8 cellular contexts compared by ENCODE assay signal in genomic region chr11:103601230-103601846, GRCh38.
DNase-seq lines count a peak whose midpoint lies in the region; ATAC-seq and TF ChIP-seq lines count a peak whose summit lies in the region.

No MANE protein-coding gene starts in this region.

- no peaks in the 10 kb centered on the region for H3K27me3 ChIP-seq in SU-DHL-6 (ENCODE audit: low read length)
- no peaks in the 10 kb centered on the region for H3K27me3 ChIP-seq in naive thymus-derived CD4-positive, alpha-beta T cell (ENCODE audit: control insufficient read depth in 2 of 2, insufficient read depth in 2 of 2, low read length in 2 of 2)

- no peaks in the 10 kb centered on the region for H4K20me1 ChIP-seq in SU-DHL-6 (ENCODE audit: low read depth, low read length)

- H3K4me2 ChIP-seq in SU-DHL-6 (ENCODE audit: low read depth, low read length, poor library complexity, severe bottlenecking) = no peak overlapping the region

- H3K27me3 Mint-ChIP-seq in naive thymus-derived CD4-positive, alpha-beta T cell = peaks cover 5 to 10% (median 8%) of the 10 kb centered on the region in 5 donors

- TF ChIP-seq CTCF in SU-DHL-6 (IDR thresholded peaks at IDR 0.05; ENCODE audit: insufficient read depth, low read length, poor library complexity, severe bottlenecking) (peak; percentile 93), epithelial cell of esophagus (IDR thresholded peaks at IDR 0.05; ENCODE audit: insufficient read depth, low read depth, low read length, missing control alignments) (peak; percentile 98)

- no peaks in the 10 kb centered on the region for H3F3A ChIP-seq in SU-DHL-6 (ENCODE audit: insufficient read depth)

- no peaks in the 10 kb centered on the region for H3K4me1 ChIP-seq in naive thymus-derived CD4-positive, alpha-beta T cell (ENCODE audit: control insufficient read depth in 2 of 2, insufficient read depth in 2 of 2, low read length in 2 of 2)

- no peaks in the 10 kb centered on the region for H3K9me3 Mint-ChIP-seq in naive thymus-derived CD4-positive, alpha-beta T cell

- no peaks in the 10 kb centered on the region for H3K9me2 ChIP-seq in SU-DHL-6 (replicated peaks; ENCODE audit: insufficient read depth, low read length)

- POLR2A ChIA-PET in naive thymus-derived CD4-positive, alpha-beta T cell (lab: Charles Lee) = no interaction called here

- intact Hi-C loops in naive thymus-derived CD4-positive, alpha-beta T cell (cut with micrococcal nuclease) = loop anchor here (1.0 to 10.0 kb wide), 5 partner anchors 275 to 565 kb away; partner anchors contain the start of gene DYNC2H1 (in 1 of the 2)

- no peak overlapping the region for H3K9ac ChIP-seq in SU-DHL-6 (ENCODE audit: low read length)

- H3K9me3 ChIP-seq in SU-DHL-6 (ENCODE audit: insufficient read depth, low read length) = no peaks in the 10 kb centered on the region
- H3K9me3 ChIP-seq in naive thymus-derived CD4-positive, alpha-beta T cell (ENCODE audit: control insufficient read depth in 2 of 3, low read length in 3 of 3) = no peaks in the 10 kb centered on the region

- H3K4me3 ChIP-seq in SU-DHL-6 (ENCODE audit: insufficient read depth, low read length, poor library complexity, severe bottlenecking) = no peak overlapping the region
- H3K4me3 ChIP-seq in epithelial cell of esophagus (ENCODE audit: low read length) = no peak overlapping the region
- H3K4me3 ChIP-seq in naive thymus-derived CD4-positive, alpha-beta T cell (ENCODE audit: low read length) = no peak overlapping the region

- no peak overlapping the region for H3K27ac Mint-ChIP-seq in naive thymus-derived CD4-positive, alpha-beta T cell

- H3K79me2 ChIP-seq in SU-DHL-6 (ENCODE audit: insufficient read depth, low read length) = no peaks in the 10 kb centered on the region

- ATAC-seq in GM18873 (IDR thresholded peaks at IDR 0.05; ENCODE audit: low FRiP score, unreplicated experiment) (peak; percentile 87), HG02981 (IDR thresholded peaks at IDR 0.05; ENCODE audit: unreplicated experiment) (peak; percentile 96)
- ATAC-seq in naive thymus-derived CD4-positive, alpha-beta T cell = peak; percentile 70

- no peaks in the 10 kb centered on the region for H3K36me3 ChIP-seq in SU-DHL-6 (ENCODE audit: low read length)
- no peaks in the 10 kb centered on the region for H3K36me3 ChIP-seq in naive thymus-derived CD4-positive, alpha-beta T cell (ENCODE audit: control insufficient read depth in 2 of 3, insufficient read depth in 3 of 3, low read length in 3 of 3)

- CTCF ChIA-PET in naive thymus-derived CD4-positive, alpha-beta T cell (lab: Charles Lee) = no interaction called here

- no peaks in the 10 kb centered on the region for H3K4me1 Mint-ChIP-seq in naive thymus-derived CD4-positive, alpha-beta T cell

- H3K36me3 Mint-ChIP-seq in naive thymus-derived CD4-positive, alpha-beta T cell = no peaks in the 10 kb centered on the region

- DNase-seq in COLO668 (lab: John Stamatoyannopoulos, UW; ENCODE audit: unreplicated experiment) (peak; percentile 33), NCI-H146 (lab: John Stamatoyannopoulos, UW) (peak; percentile 48), epithelial cell of esophagus (ENCODE audit: low read depth) (peak; percentile 68), GOT3 (lab: John Stamatoyannopoulos, UW) (no peak)
- DNase-seq in naive thymus-derived CD4-positive, alpha-beta T cell = peak in 2 of 9 donors; percentile 1 to 3

- no peak overlapping the region for H2AFZ ChIP-seq in SU-DHL-6 (ENCODE audit: low read depth, low read length, severe bottlenecking)

- H3K27ac ChIP-seq in SU-DHL-6 (ENCODE audit: low read depth, low read length) = no peak overlapping the region
- no peak overlapping the region for H3K27ac ChIP-seq in naive thymus-derived CD4-positive, alpha-beta T cell (ENCODE audit: low read depth, low read length)

- H3K4me3 Mint-ChIP-seq in naive thymus-derived CD4-positive, alpha-beta T cell = no peak overlapping the region
